Comparison of ENCODE assay signal across 9 cellular contexts in genomic region chr21:26167593-26167992, GRCh38. TPM values are rescaled to one million over a fixed set of nuclear protein-coding genes. Genes with fewer than 3 reads are reported as not detected.
DNase-seq lines count a peak whose midpoint lies in the region; ATAC-seq and TF ChIP-seq lines count a peak whose summit lies in the region.
"Had no signal": no experiment of that assay in that cellular context is flagged by ENCODE, and none has a peak within 500 bp of the region (broad histone marks: within the 10 kb centered on the region; RNA-seq: fewer than 3 reads in every experiment).

No MANE protein-coding gene starts in this region.

- H3K9me3 ChIP-seq in PC-9 (ENCODE audit: insufficient read depth, low read depth): no peaks in the 10 kb centered on the region
- H3K9me3 ChIP-seq in naive thymus-derived CD4-positive, alpha-beta T cell (ENCODE audit: control insufficient read depth in 2 of 3, low read length in 3 of 3): no peaks in the 10 kb centered on the region

- BruUV-seq in PC-9 (replicated peaks; lab: Mats Ljungman, UMichigan): no TSS peak

- no peaks in the 10 kb centered on the region for H3K36me3 ChIP-seq in PC-9 (ENCODE audit: low read depth)
- peaks cover 0 to 13% (median 0%) of the 10 kb centered on the region in 3 experiments for H3K36me3 ChIP-seq in naive thymus-derived CD4-positive, alpha-beta T cell (ENCODE audit: control insufficient read depth in 2 of 3, insufficient read depth in 3 of 3, low read length in 3 of 3)

- H2AFZ ChIP-seq in PC-9: no peak overlapping the region

- DNase-seq in G401 (ENCODE audit: low spot score) (peak; percentile 63), PC-9 (no peak), fibroblast of the aortic adventitia (ENCODE audit: low read depth) (no peak), progenitor cell of endocrine pancreas (ENCODE audit: low spot score, unreplicated experiment) (no peak), anterior cingulate cortex (lab: John Stamatoyannopoulos, UW) (no peak), RKO (ENCODE audit: low spot score) (no peak)
- DNase-seq in naive thymus-derived CD4-positive, alpha-beta T cell: no peak
- no peak for DNase-seq in activated T-cell treated with anti-CD3 and anti-CD28 coated beads, Interleukin-2, amount 50 U/mL, for 72 hours

- H4K20me1 ChIP-seq in PC-9 (ENCODE audit: insufficient read depth): no peaks in the 10 kb centered on the region; the same call in 1 of the 2 replicates

- intact Hi-C loops in PC-9 (cut with micrococcal nuclease; ENCODE audit: unreplicated experiment): loop anchor here (5.0 kb wide), 1 partner anchor 50 kb away; no protein-coding TSS in a partner anchor
- intact Hi-C loops in naive thymus-derived CD4-positive, alpha-beta T cell (cut with micrococcal nuclease): loop anchor here in 1 of 2 donors (5.0 kb wide), 3 partner anchors 135 to 550 kb away; no protein-coding TSS in a partner anchor

- peak overlapping the region; percentile 61 for H3K27ac ChIP-seq in PC-9
- H3K27ac ChIP-seq in naive thymus-derived CD4-positive, alpha-beta T cell (ENCODE audit: low read depth, low read length): no peak overlapping the region

- H3K4me3 Mint-ChIP-seq in progenitor cell of endocrine pancreas (ENCODE audit: low read depth): peak overlapping the region; percentile 93
- H3K4me3 Mint-ChIP-seq in naive thymus-derived CD4-positive, alpha-beta T cell: no peak overlapping the region
- H3K4me3 Mint-ChIP-seq in activated T-cell treated with anti-CD3 and anti-CD28 coated beads, Interleukin-2, amount 50 U/mL, for 72 hours: no peak overlapping the region

- POLR2A ChIA-PET in PC-9 (lab: Charles Lee; ENCODE audit: unreplicated experiment): no interaction called here
- POLR2A ChIA-PET in naive thymus-derived CD4-positive, alpha-beta T cell (lab: Charles Lee): interaction anchor here (0.6 to 1.7 kb wide), 2 partner anchors 17 to 51 kb away, joined by 3 to 8 read pairs; no protein-coding TSS in a partner anchor

- peak overlapping the region; percentile 90 for H3K4me2 ChIP-seq in PC-9

- peak overlapping the region; percentile 69 for H3K27ac Mint-ChIP-seq in progenitor cell of endocrine pancreas
- H3K27ac Mint-ChIP-seq in naive thymus-derived CD4-positive, alpha-beta T cell: no peak overlapping the region
- H3K27ac Mint-ChIP-seq in activated T-cell treated with anti-CD3 and anti-CD28 coated beads, Interleukin-2, amount 50 U/mL, for 72 hours: no peak overlapping the region
- H3K27ac Mint-ChIP-seq: activated naive CD8-positive, alpha-beta T cell had no signal

- in situ Hi-C loops in G401 (cut with HindIII; ENCODE audit: low sequenced_read_pairs): loop anchor here (25.0 kb wide), 1 partner anchor 280 kb away; no protein-coding TSS in a partner anchor

- H3K36me3 Mint-ChIP-seq in progenitor cell of endocrine pancreas (ENCODE audit: insufficient read depth): no peaks in the 10 kb centered on the region
- peaks cover 0 to 4% (median 0%) of the 10 kb centered on the region in 5 donors for H3K36me3 Mint-ChIP-seq in naive thymus-derived CD4-positive, alpha-beta T cell
- H3K36me3 Mint-ChIP-seq in activated T-cell treated with anti-CD3 and anti-CD28 coated beads, Interleukin-2, amount 50 U/mL, for 72 hours (ENCODE audit: insufficient read depth in 2 of 2): peaks cover 3% of the 10 kb centered on the region in 2 donors

- H3K4me3 ChIP-seq in PC-9: peak overlapping the region; percentile 17; the same call in 1 of the 2 replicates
- H3K4me3 ChIP-seq in fibroblast of the aortic adventitia (ENCODE audit: low read depth, low read length): peak overlapping the region; percentile 6
- H3K4me3 ChIP-seq in naive thymus-derived CD4-positive, alpha-beta T cell (ENCODE audit: low read length): no peak overlapping the region

- no peak for ATAC-seq in naive thymus-derived CD4-positive, alpha-beta T cell
- no peak for ATAC-seq in activated T-cell treated with anti-CD3 and anti-CD28 coated beads, Interleukin-2, amount 50 U/mL, for 72 hours (replicated peaks in 1 of 2)

- H3K27me3 Mint-ChIP-seq in progenitor cell of endocrine pancreas: no peaks in the 10 kb centered on the region
- H3K27me3 Mint-ChIP-seq in naive thymus-derived CD4-positive, alpha-beta T cell: no peaks in the 10 kb centered on the region
- H3K27me3 Mint-ChIP-seq in activated T-cell treated with anti-CD3 and anti-CD28 coated beads, Interleukin-2, amount 50 U/mL, for 72 hours (ENCODE audit: low read depth): peaks cover 9% of the 10 kb centered on the region

- H3K9me2 ChIP-seq in PC-9 (ENCODE audit: insufficient read depth): no peaks in the 10 kb centered on the region

- CTCF ChIA-PET in PC-9 (lab: Charles Lee): interaction anchor here (0.6 kb wide), 1 partner anchor 550 kb away, joined by 4 read pairs; no protein-coding TSS in a partner anchor
- CTCF ChIA-PET in naive thymus-derived CD4-positive, alpha-beta T cell (lab: Charles Lee): interaction anchor here (0.5 to 3.3 kb wide), 4 partner anchors 10 to 91 kb away, joined by 3 to 20 read pairs (median 3); no protein-coding TSS in a partner anchor

- TF ChIP-seq CTCF in PC-9 (conservative IDR thresholded peaks at IDR 0.05): no peak
- no peak for TF ChIP-seq CTCF in fibroblast of the aortic adventitia (IDR thresholded peaks at IDR 0.05; ENCODE audit: insufficient read depth, low read length)
- TF ChIP-seq CTCF in progenitor cell of endocrine pancreas (IDR thresholded peaks at IDR 0.05; ENCODE audit: unreplicated experiment): no peak

- no peaks in the 10 kb centered on the region for H3K9me3 Mint-ChIP-seq in progenitor cell of endocrine pancreas (ENCODE audit: low read depth)
- H3K9me3 Mint-ChIP-seq in naive thymus-derived CD4-positive, alpha-beta T cell: no peaks in the 10 kb centered on the region
- no peaks in the 10 kb centered on the region for H3K9me3 Mint-ChIP-seq in activated T-cell treated with anti-CD3 and anti-CD28 coated beads, Interleukin-2, amount 50 U/mL, for 72 hours

- peaks cover 36% of the 10 kb centered on the region for H3K4me1 ChIP-seq in PC-9 (replicated peaks; ENCODE audit: insufficient read depth)
- H3K4me1 ChIP-seq in naive thymus-derived CD4-positive, alpha-beta T cell (ENCODE audit: control insufficient read depth in 2 of 2, insufficient read depth in 2 of 2, low read length in 2 of 2): peaks cover 0 to 6% of the 10 kb centered on the region in 2 donors

- no peaks in the 10 kb centered on the region for H3K27me3 ChIP-seq in PC-9 (ENCODE audit: insufficient read depth, low read depth)
- no peaks in the 10 kb centered on the region for H3K27me3 ChIP-seq in naive thymus-derived CD4-positive, alpha-beta T cell (ENCODE audit: control insufficient read depth in 2 of 2, insufficient read depth in 2 of 2, low read length in 2 of 2)

- peaks cover 43% of the 10 kb centered on the region for H3K4me1 Mint-ChIP-seq in progenitor cell of endocrine pancreas (ENCODE audit: low read depth)
- H3K4me1 Mint-ChIP-seq in naive thymus-derived CD4-positive, alpha-beta T cell: peaks cover 5 to 47% (median 26%) of the 10 kb centered on the region in 7 donors
- H3K4me1 Mint-ChIP-seq in activated T-cell treated with anti-CD3 and anti-CD28 coated beads, Interleukin-2, amount 50 U/mL, for 72 hours (ENCODE audit: low read depth): peaks cover 40% of the 10 kb centered on the region

- H3F3A ChIP-seq in PC-9 (ENCODE audit: insufficient read depth, low read depth): no peaks in the 10 kb centered on the region

- peaks cover 78% of the 10 kb centered on the region for H3K79me2 ChIP-seq in PC-9 (ENCODE audit: low read depth)

RNA-seq across cellular contexts. Expression of gene APP, which starts 3.0 kb away (rescaled TPM):
- 189 and 254 TPM in 2 replicates for total RNA-seq in G401 (2014; rRNA removed; shearing (Covaris generic))
- total RNA-seq in PC-9 (2021) (224 and 269 TPM in 2 replicates), fibroblast of the aortic adventitia (ENCODE audit: low replicate concordance) (404 and 722 TPM in 2 replicates), progenitor cell of endocrine pancreas (611 and 631 TPM in 2 replicates)
- 10 to 100 TPM; 43.1 to 68.0 (median 56.2) TPM for total RNA-seq in naive thymus-derived CD4-positive, alpha-beta T cell
- 10 to 100 TPM; 19.8 to 24.8 TPM for polyA plus RNA-seq in naive thymus-derived CD4-positive, alpha-beta T cell
- 10 to 100 TPM; 37.2 to 45.0 TPM for total RNA-seq in activated T-cell treated with anti-CD3 and anti-CD28 coated beads, Interleukin-2, amount 50 U/mL, for 72 hours
